ENCODE assay signal across 1 cellular context in genomic region chr6:155174576-155175174, GRCh38.
A peak's percentile ranks its signal among the peaks of the same experiment; 100 is the strongest.
TF ChIP-seq lines count a peak whose summit lies in the region.

No MANE protein-coding gene starts in this region.

TF ChIP-seq in HepG2, 621 proteins besides CTCF, POLR2A, EP300 and RAD21 (continued from another document and continues in another):
- TF ChIP-seq ZBTB43 (CRISPR knock-in tag; conservative IDR thresholded peaks at IDR 0.05) (no peak), TFDP1 (CRISPR knock-in tag; IDR thresholded peaks at IDR 0.05; ENCODE audit: borderline replicate concordance) (no peak), ZBTB8A (CRISPR knock-in tag; IDR thresholded peaks at IDR 0.05; ENCODE audit: borderline replicate concordance, low read depth) (no peak), HMGXB4 (CRISPR knock-in tag; IDR thresholded peaks at IDR 0.05; ENCODE audit: borderline replicate concordance in 1 of 2, low read depth in 1 of 2) (no peak), ZNF558 (CRISPR knock-in tag; IDR thresholded peaks at IDR 0.05; ENCODE audit: borderline replicate concordance) (no peak), MXD3 (CRISPR knock-in tag; IDR thresholded peaks at IDR 0.05) (no peak), MEF2D (CRISPR knock-in tag; IDR thresholded peaks at IDR 0.05) (no peak), NFATC3 (CRISPR knock-in tag; IDR thresholded peaks at IDR 0.05) (no peak), NFKBIZ (CRISPR knock-in tag; IDR thresholded peaks at IDR 0.05) (no peak), STAG1 (CRISPR knock-in tag; IDR thresholded peaks at IDR 0.05) (peak; percentile 91), ZFY (CRISPR knock-in tag; IDR thresholded peaks at IDR 0.05) (peak; percentile 35; the same call in 1 of the 2 replicates), KDM1A (CRISPR knock-in tag; IDR thresholded peaks at IDR 0.05) (no peak), TOPORS (CRISPR knock-in tag; IDR thresholded peaks at IDR 0.05) (no peak), ETV5 (CRISPR knock-in tag; IDR thresholded peaks at IDR 0.05; ENCODE audit: borderline replicate concordance) (0 out of 2 replicates have a peak, but pooled peaks have one; percentile 28), CEBPG (CRISPR knock-in tag; IDR thresholded peaks at IDR 0.05) (0 out of 2 replicates have a peak, but pooled peaks have one; percentile 3), MXD1 (CRISPR knock-in tag; IDR thresholded peaks at IDR 0.05) (no peak), PCBP1 (IDR thresholded peaks at IDR 0.05; ENCODE audit: borderline replicate concordance, low read depth, low read length) (no peak), ZBTB49 (CRISPR knock-in tag; IDR thresholded peaks at IDR 0.05; ENCODE audit: borderline replicate concordance) (no peak), MED13 (CRISPR knock-in tag; IDR thresholded peaks at IDR 0.05) (no peak), ZBTB38 (CRISPR knock-in tag; IDR thresholded peaks at IDR 0.05) (no peak), ZNF598 (CRISPR knock-in tag; IDR thresholded peaks at IDR 0.05; ENCODE audit: borderline replicate concordance) (no peak), TBX2 (CRISPR knock-in tag; IDR thresholded peaks at IDR 0.05; ENCODE audit: borderline replicate concordance) (0 out of 2 replicates have a peak, but pooled peaks have one; percentile 22), SAP130 (CRISPR knock-in tag; IDR thresholded peaks at IDR 0.05; ENCODE audit: low read depth) (0 out of 2 replicates have a peak, but pooled peaks have one; percentile 18), ZNF879 (CRISPR knock-in tag; IDR thresholded peaks at IDR 0.05) (no peak), ZNF605 (CRISPR knock-in tag; IDR thresholded peaks at IDR 0.05) (no peak), LRRFIP1 (CRISPR knock-in tag; conservative IDR thresholded peaks at IDR 0.05) (no peak), ZBTB14 (CRISPR knock-in tag; IDR thresholded peaks at IDR 0.05) (no peak), TEAD2 (CRISPR knock-in tag; IDR thresholded peaks at IDR 0.05) (no peak), GPN1 (CRISPR knock-in tag; IDR thresholded peaks at IDR 0.05; ENCODE audit: borderline replicate concordance) (no peak), ZNF747 (CRISPR knock-in tag; IDR thresholded peaks at IDR 0.05; ENCODE audit: borderline replicate concordance) (no peak), ZBTB34 (CRISPR knock-in tag; IDR thresholded peaks at IDR 0.05) (no peak), ZFP91 (CRISPR knock-in tag; IDR thresholded peaks at IDR 0.05; ENCODE audit: borderline replicate concordance) (peak; percentile 86), ZHX1 (CRISPR knock-in tag; IDR thresholded peaks at IDR 0.05; ENCODE audit: low read depth) (no peak), XRCC5 (optimal IDR thresholded peaks at IDR 0.05; ENCODE audit: low read length) (peak; percentile 82), PRPF4 (IDR thresholded peaks at IDR 0.05; ENCODE audit: low read depth, low read length, poor library complexity, severe bottlenecking) (no peak), ZNF512 (CRISPR knock-in tag; IDR thresholded peaks at IDR 0.05) (no peak), TCF12 (IDR thresholded peaks at IDR 0.05) (no peak), TCF12 (CRISPR knock-in tag; IDR thresholded peaks at IDR 0.05) (no peak), U2AF2 (IDR thresholded peaks at IDR 0.05; ENCODE audit: low read depth, low read length) (no peak), ZZZ3 (CRISPR knock-in tag; IDR thresholded peaks at IDR 0.05; ENCODE audit: borderline replicate concordance) (no peak)
